Comparison of ENCODE assay signal across 1 cellular context in the genomic region with DNA sequence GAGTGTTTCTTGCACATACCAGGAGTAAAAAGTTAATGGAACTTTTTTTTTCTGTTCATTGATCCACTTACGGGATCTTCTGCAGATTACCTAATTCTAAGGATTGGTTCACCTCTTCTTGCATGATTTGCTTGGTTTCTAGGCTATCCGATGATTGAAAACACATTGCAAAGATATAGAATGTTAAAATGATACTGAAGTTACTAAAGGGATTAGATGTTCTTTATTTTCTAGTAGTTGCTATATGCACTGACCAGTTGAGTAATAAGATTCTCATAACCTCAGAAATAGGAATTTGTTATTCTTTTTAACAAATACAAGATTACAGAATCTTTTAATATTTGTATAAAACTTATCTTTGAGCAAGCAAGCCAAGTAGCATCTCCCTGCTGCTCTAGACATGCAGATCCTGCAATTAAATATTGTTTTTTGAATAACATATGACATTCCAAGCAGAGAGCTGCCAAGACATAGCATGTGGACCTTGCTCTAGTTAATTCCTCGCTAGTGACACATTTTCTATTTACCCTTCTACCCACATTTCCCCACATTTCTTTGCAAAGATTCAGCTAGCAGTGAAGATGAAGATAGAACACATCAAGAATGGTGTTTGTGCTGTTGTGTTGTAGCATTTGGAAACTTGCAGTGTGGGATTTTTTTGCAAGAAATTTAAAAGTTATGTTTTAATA.
TF ChIP-seq lines count a peak whose summit lies in the region.

No MANE protein-coding gene starts in this region.

TF ChIP-seq in HepG2, 621 proteins besides CTCF, POLR2A, EP300 and RAD21 (continued from another document):
- TF ChIP-seq SUZ12 (IDR thresholded peaks at IDR 0.05; ENCODE audit: low read depth, low read length) (no peak), ZNF883 (CRISPR knock-in tag; IDR thresholded peaks at IDR 0.05; ENCODE audit: not compliant biosample characterization) (no peak), CC2D1A (CRISPR knock-in tag; IDR thresholded peaks at IDR 0.05) (no peak), FOSL2 (CRISPR knock-in tag; IDR thresholded peaks at IDR 0.05) (0 out of 2 replicates have a peak, but pooled peaks have one; percentile 9), ARID5B (CRISPR knock-in tag; IDR thresholded peaks at IDR 0.05) (0 out of 2 replicates have a peak, but pooled peaks have one; percentile 31), ZNF382 (CRISPR knock-in tag; IDR thresholded peaks at IDR 0.05; ENCODE audit: borderline replicate concordance) (no peak), GATAD2A (CRISPR knock-in tag; IDR thresholded peaks at IDR 0.05) (0 out of 2 replicates have a peak, but pooled peaks have one; percentile 32)
